20 cellular contexts compared by ENCODE assay signal in the genomic region with DNA sequence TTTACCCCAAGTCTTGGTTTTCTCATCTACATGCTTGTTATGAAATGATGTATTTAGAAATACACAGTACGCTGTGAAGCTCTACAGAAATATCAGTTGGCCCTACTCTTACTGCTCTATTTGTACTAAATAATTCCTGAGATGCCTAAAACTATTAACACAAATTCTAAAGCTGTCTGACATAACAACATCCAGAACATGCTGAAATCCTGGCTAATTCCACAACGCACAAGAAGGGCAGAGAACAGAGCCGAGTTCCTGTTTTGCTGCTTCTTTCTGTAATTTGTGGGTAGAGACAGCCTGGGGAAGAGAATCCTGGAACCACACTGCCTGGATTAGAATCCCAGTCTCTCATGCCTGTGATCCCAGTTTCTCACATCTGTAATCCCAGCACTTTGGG. TPM values are rescaled to one million over a fixed set of nuclear protein-coding genes. Genes with fewer than 3 reads are reported as not detected.
DNase-seq lines count a peak whose midpoint lies in the region; ATAC-seq, FAIRE-seq and TF ChIP-seq lines count a peak whose summit lies in the region.
"Had no signal": no experiment of that assay in that cellular context is flagged by ENCODE, and none has a peak within 500 bp of the region (broad histone marks: within the 10 kb centered on the region; RNA-seq: fewer than 3 reads in every experiment).

No MANE protein-coding gene starts in this region.

- DNase-seq in EH (ENCODE audit: low read depth) (peak; percentile 43), astrocyte (ENCODE audit: low read depth) (no peak), fibroblast of pulmonary artery (ENCODE audit: low read depth) (peak; percentile 35), mesothelial cell of epicardium (ENCODE audit: low spot score in 2 of 2, unreplicated experiment in 2 of 2) (no peak), HT-29 (ENCODE audit: low spot score) (no peak), germinal center (ENCODE audit: low spot score) (no peak)
- DNase-seq in natural killer cell treated with Interleukin-12 subunit alpha and Interleukin-12 subunit beta and Interleukin-15 and Interleukin-18, amount 100 ng/mL, for 72 hours (ENCODE audit: low spot score): no peak
- no peak for DNase-seq in stimulated activated naive CD4-positive, alpha-beta T cell treated with Interleukin-2 at 50 U/mL for 16 hours (lab: John Stamatoyannopoulos, UW)
- DNase-seq: activated CD4-positive, alpha-beta T cell treated with anti-CD3 and anti-CD28 coated beads, Interleukin-2, amount 10 ng/mL, durations not matched to agents 24 days and 14 days; activated gamma-delta T cell treated with Interleukin-2 at 50 U/mL for 16 hours; Calu3; glutamatergic neuron; lower lobe of right lung; NCI-H524 treated with DMSO at 0.1 percent for 48 hours; stimulated activated CD4-positive, alpha-beta T cell treated with anti-CD3 and anti-CD28 coated beads, Interleukin-4, amount 100 ng/mL, for 1 hour had no signal

- H3K4me3 Mint-ChIP-seq in astrocyte (ENCODE audit: unreplicated experiment): no peak overlapping the region
- no peak overlapping the region for H3K4me3 Mint-ChIP-seq in mesothelial cell of epicardium
- H3K4me3 Mint-ChIP-seq in natural killer cell treated with Interleukin-12 subunit alpha and Interleukin-12 subunit beta and Interleukin-15 and Interleukin-18, amount 100 ng/mL, for 72 hours: no peak overlapping the region
- H3K4me3 Mint-ChIP-seq: activated CD4-positive, alpha-beta T cell treated with anti-CD3 and anti-CD28 coated beads, Interleukin-2, amount 10 ng/mL, durations not matched to agents 24 days and 14 days had no signal

- H4K20me1 ChIP-seq in astrocyte (ENCODE audit: insufficient read depth, low read length): peaks cover 67% of the 10 kb centered on the region
- H4K20me1 ChIP-seq: BLaER1 treated with 17β-estradiol and CSF1 and Interleukin-3, amounts not matched to agents 10 nM and 100 nM had no signal

- no peaks in the 10 kb centered on the region for H3K9me3 ChIP-seq in astrocyte (ENCODE audit: insufficient read depth, low read depth, low read length)
- H3K9me3 ChIP-seq: A549; BLaER1 treated with 17β-estradiol and CSF1 and Interleukin-3, amounts not matched to agents 10 nM and 100 nM; lower lobe of right lung had no signal

- H3K4me2 ChIP-seq in astrocyte (ENCODE audit: low read length): peak overlapping the region; percentile 29
- H3K4me2 ChIP-seq: A549 had no signal

- H3K36me3 ChIP-seq in astrocyte (ENCODE audit: insufficient read depth, low read length): no peaks in the 10 kb centered on the region
- H3K36me3 ChIP-seq: lower lobe of right lung had no signal

- H3K27me3 Mint-ChIP-seq in astrocyte (ENCODE audit: low read depth, unreplicated experiment) (no peaks in the 10 kb centered on the region), mesothelial cell of epicardium (ENCODE audit: low read depth) (no peaks in the 10 kb centered on the region)
- no peaks in the 10 kb centered on the region for H3K27me3 Mint-ChIP-seq in natural killer cell treated with Interleukin-12 subunit alpha and Interleukin-12 subunit beta and Interleukin-15 and Interleukin-18, amount 100 ng/mL, for 72 hours
- H3K27me3 Mint-ChIP-seq: activated CD4-positive, alpha-beta T cell treated with anti-CD3 and anti-CD28 coated beads, Interleukin-2, amount 10 ng/mL, durations not matched to agents 24 days and 14 days had no signal

- no peaks in the 10 kb centered on the region for H3K27me3 ChIP-seq in astrocyte (ENCODE audit: insufficient read depth, low read length)
- H3K27me3 ChIP-seq: BLaER1 treated with 17β-estradiol and CSF1 and Interleukin-3, amounts not matched to agents 10 nM and 100 nM had no signal

- H3K4me3 ChIP-seq in astrocyte (ENCODE audit: insufficient read depth, low read depth, low read length): no peak overlapping the region
- H3K4me3 ChIP-seq in fibroblast of pulmonary artery (replicated peaks; ENCODE audit: low read depth, low read length): no peak overlapping the region
- H3K4me3 ChIP-seq: A549; BLaER1 treated with 17β-estradiol and CSF1 and Interleukin-3, amounts not matched to agents 10 nM and 100 nM; lower lobe of right lung; skin epidermis had no signal

- TF ChIP-seq CTCF in astrocyte (IDR thresholded peaks at IDR 0.05; ENCODE audit: insufficient read depth, low read depth, low read length) (no peak), fibroblast of pulmonary artery (IDR thresholded peaks at IDR 0.05; ENCODE audit: low read length, missing control alignments) (no peak), mesothelial cell of epicardium (IDR thresholded peaks at IDR 0.05; ENCODE audit: unreplicated experiment) (no peak)

- H3K27ac Mint-ChIP-seq in astrocyte (ENCODE audit: unreplicated experiment) (no peak overlapping the region), mesothelial cell of epicardium (peak overlapping the region; percentile 20)
- H3K27ac Mint-ChIP-seq in natural killer cell treated with Interleukin-12 subunit alpha and Interleukin-12 subunit beta and Interleukin-15 and Interleukin-18, amount 100 ng/mL, for 72 hours: no peak overlapping the region
- H3K27ac Mint-ChIP-seq: activated CD4-positive, alpha-beta T cell treated with anti-CD3 and anti-CD28 coated beads, Interleukin-2, amount 10 ng/mL, durations not matched to agents 24 days and 14 days had no signal

- H3K36me3 Mint-ChIP-seq in astrocyte (ENCODE audit: low read depth, unreplicated experiment): peaks cover 17% of the 10 kb centered on the region
- peaks cover 27% of the 10 kb centered on the region for H3K36me3 Mint-ChIP-seq in mesothelial cell of epicardium
- no peaks in the 10 kb centered on the region for H3K36me3 Mint-ChIP-seq in natural killer cell treated with Interleukin-12 subunit alpha and Interleukin-12 subunit beta and Interleukin-15 and Interleukin-18, amount 100 ng/mL, for 72 hours

- no peak for FAIRE-seq in astrocyte (lab: Jason Lieb, UNC)
- FAIRE-seq: A549, colon, HTR-8/SVneo had no signal

- H3K79me2 ChIP-seq in astrocyte (ENCODE audit: insufficient read depth, low read length): peaks cover 57% of the 10 kb centered on the region

- peaks cover 11% of the 10 kb centered on the region for H3K4me1 ChIP-seq in astrocyte (ENCODE audit: insufficient read depth, low read length)
- H3K4me1 ChIP-seq: A549 had no signal

- H3K27ac ChIP-seq in astrocyte (ENCODE audit: low read depth, low read length): no peak overlapping the region
- H3K27ac ChIP-seq: A549; BLaER1 treated with 17β-estradiol and CSF1 and Interleukin-3, amounts not matched to agents 10 nM and 100 nM; lower lobe of right lung had no signal

- H3K9me3 Mint-ChIP-seq in astrocyte (ENCODE audit: unreplicated experiment) (no peaks in the 10 kb centered on the region), mesothelial cell of epicardium (no peaks in the 10 kb centered on the region)
- no peaks in the 10 kb centered on the region for H3K9me3 Mint-ChIP-seq in natural killer cell treated with Interleukin-12 subunit alpha and Interleukin-12 subunit beta and Interleukin-15 and Interleukin-18, amount 100 ng/mL, for 72 hours
- H3K9me3 Mint-ChIP-seq: activated CD4-positive, alpha-beta T cell treated with anti-CD3 and anti-CD28 coated beads, Interleukin-2, amount 10 ng/mL, durations not matched to agents 24 days and 14 days had no signal

- ATAC-seq in natural killer cell treated with Interleukin-12 subunit alpha and Interleukin-12 subunit beta and Interleukin-15 and Interleukin-18, amount 100 ng/mL, for 72 hours: no peak
- ATAC-seq: A549, lower lobe of right lung had no signal

- no peak overlapping the region for H3K9ac ChIP-seq in astrocyte (ENCODE audit: low read length)
- H3K9ac ChIP-seq: BLaER1 treated with 17β-estradiol and CSF1 and Interleukin-3, amounts not matched to agents 10 nM and 100 nM had no signal

- H2AFZ ChIP-seq in astrocyte (ENCODE audit: low read depth, low read length): no peak overlapping the region

- H3K4me1 Mint-ChIP-seq in astrocyte (ENCODE audit: low read depth, unreplicated experiment): peaks cover 26% of the 10 kb centered on the region
- H3K4me1 Mint-ChIP-seq in mesothelial cell of epicardium: peaks cover 51% of the 10 kb centered on the region
- H3K4me1 Mint-ChIP-seq in natural killer cell treated with Interleukin-12 subunit alpha and Interleukin-12 subunit beta and Interleukin-15 and Interleukin-18, amount 100 ng/mL, for 72 hours (ENCODE audit: low read depth in 2 of 2): peaks cover 0 to 20% of the 10 kb centered on the region in 2 donors

RNA-seq across cellular contexts. Expression of a gene that starts 59.0 kb away (rescaled TPM):
- total RNA-seq in astrocyte (35.7 and 39.7 TPM in 2 replicates), mesothelial cell of epicardium (97.8 to 116 TPM (median 100 TPM) in 3 replicates)
- total RNA-seq in HT-29 (2014; rRNA removed; shearing (Covaris generic)): 4.8 and 10.6 TPM in 2 replicates
- 10 to 100 TPM; 11.8 to 40.5 TPM for total RNA-seq in natural killer cell treated with Interleukin-12 subunit alpha and Interleukin-12 subunit beta and Interleukin-15 and Interleukin-18, amount 100 ng/mL, for 72 hours

Comparison
In these comparisons a context has a peak if more than half of its experiments do, and no peak if none do; other contexts are left out.
1. DNase-seq: peak in EH (single experiment) and fibroblast of pulmonary artery (single experiment); none in astrocyte (single experiment), mesothelial cell of epicardium (0 of 2), HT-29 (single experiment), germinal center (single experiment), natural killer cell treated with Interleukin-12 subunit alpha and Interleukin-12 subunit beta and Interleukin-15 and Interleukin-18, amount 100 ng/mL, for 72 hours (single experiment) and stimulated activated naive CD4-positive, alpha-beta T cell treated with Interleukin-2 at 50 U/mL for 16 hours (single experiment).